ENCODE assay signal across 8 cellular contexts in genomic region chr2:43774617-43775016, GRCh38. TPM values are rescaled to one million over a fixed set of nuclear protein-coding genes. Genes with fewer than 3 reads are reported as not detected.
DNase-seq lines count a peak whose midpoint lies in the region; ATAC-seq and TF ChIP-seq lines count a peak whose summit lies in the region.

No MANE protein-coding gene starts in this region.

- H3K36me3 ChIP-seq in HCT116 (ENCODE audit: control insufficient read depth in 1 of 2, insufficient read depth in 2 of 2, low read length in 2 of 2) (no peaks in the 10 kb centered on the region), left ventricle myocardium inferior (peaks cover 18% of the 10 kb centered on the region), skeletal muscle satellite cell (ENCODE audit: insufficient read depth, low read length) (peaks cover 5% of the 10 kb centered on the region)

- no peaks in the 10 kb centered on the region for H3K79me2 ChIP-seq in HCT116 (ENCODE audit: insufficient read depth, low read length)

- DNase-seq in HCT116 (ENCODE audit: low read depth, low spot score): no peak
- no peak for DNase-seq in left ventricle myocardium inferior
- no peak for DNase-seq in effector CD4-positive, alpha-beta T cell
- DNase-seq in NCI-H2196 treated with DMSO at 0.1 percent for 48 hours (lab: John Stamatoyannopoulos, UW; ENCODE audit: unreplicated experiment): no peak
- no peak for DNase-seq in NCI-H1436 treated with DMSO at 0.1 percent for 48 hours (lab: John Stamatoyannopoulos, UW)

- H2AFZ ChIP-seq in HCT116 (ENCODE audit: low read depth, low read length, poor library complexity, severe bottlenecking): peak overlapping the region; percentile 75

- POLR2A ChIA-PET in HCT116 (lab: Charles Lee): interaction anchor here (1.4 kb wide), 1 partner anchor 19 kb away, joined by 3 read pairs; no protein-coding TSS in a partner anchor

- peaks cover 2 to 6% of the 10 kb centered on the region in 2 experiments; a peak in 1 of 4 replicates for H3K4me1 ChIP-seq in HCT116 (ENCODE audit: control insufficient read depth in 1 of 2, insufficient read depth in 2 of 2, low read length in 2 of 2)
- peaks cover 11% of the 10 kb centered on the region for H3K4me1 ChIP-seq in left ventricle myocardium inferior
- H3K4me1 ChIP-seq in skeletal muscle satellite cell (ENCODE audit: control insufficient read depth, insufficient read depth, low read length): no peaks in the 10 kb centered on the region

- no TSS peak for BruUV-seq in HCT116 (replicated peaks; lab: Mats Ljungman, UMichigan)

- ATAC-seq in HCT116: no peak
- no peak for ATAC-seq in HG02840 (IDR thresholded peaks at IDR 0.05; ENCODE audit: low FRiP score, unreplicated experiment)

- intact Hi-C loops in HCT116 (cut with micrococcal nuclease): no loop called here
- intact Hi-C loops in left ventricle myocardium inferior (cut with micrococcal nuclease): no loop called here

- TF ChIP-seq CTCF in HCT116 (IDR thresholded peaks at IDR 0.05 in 2 of 3, conservative IDR thresholded peaks at IDR 0.05 in 1 of 3; ENCODE audit: borderline replicate concordance in 1 of 3, insufficient read depth in 1 of 3, low read depth in 2 of 3, low read length in 2 of 3) (no peak), VCaP (conservative IDR thresholded peaks at IDR 0.05) (no peak), left ventricle myocardium inferior (IDR thresholded peaks at IDR 0.05; ENCODE audit: borderline replicate concordance) (no peak)

- no peak for TF ChIP-seq POLR2A in HCT116 (IDR thresholded peaks at IDR 0.05; ENCODE audit: borderline replicate concordance, extremely low read depth, insufficient read depth, insufficient read length)

- CTCF ChIA-PET in HCT116 (lab: Charles Lee): interaction anchor here (1.7 kb wide), 1 partner anchor 169 kb away, joined by 4 read pairs; no protein-coding TSS in a partner anchor

- no peak for TF ChIP-seq RAD21 in HCT116 (IDR thresholded peaks at IDR 0.05; ENCODE audit: low read depth)

- H3K9ac ChIP-seq in HCT116 (ENCODE audit: low read length): peak overlapping the region; percentile 73
- H3K9ac ChIP-seq in skeletal muscle satellite cell (ENCODE audit: low read depth, low read length): peak overlapping the region; percentile 85

- RAD21 ChIA-PET in HCT116 (lab: Charles Lee; ENCODE audit: low non-redundant PET in 1 of 2, low total read pairs in 2 of 2, uncharacterized antibody in 2 of 2, unreplicated experiment in 2 of 2): no interaction called here

- no peaks in the 10 kb centered on the region for H4K20me1 ChIP-seq in HCT116 (ENCODE audit: insufficient read depth)

- H3K27ac ChIP-seq in HCT116 (ENCODE audit: low read depth, low read length): peak overlapping the region; percentile 67; the same call in 1 of the 2 replicates
- peak overlapping the region; percentile 77 for H3K27ac ChIP-seq in VCaP
- peak overlapping the region; percentile 81 for H3K27ac ChIP-seq in left ventricle myocardium inferior (replicated peaks)

- H3K4me3 ChIP-seq in HCT116 (replicated peaks in 1 of 2; ENCODE audit: low read depth in 1 of 2, low read length in 2 of 2) (peak overlapping the region; percentile 58 to 71), left ventricle myocardium inferior (peak overlapping the region; percentile 81), skeletal muscle satellite cell (ENCODE audit: low read length) (peak overlapping the region; percentile 90)

- H3K9me2 ChIP-seq in HCT116 (ENCODE audit: insufficient read depth): no peaks in the 10 kb centered on the region

- H3K4me2 ChIP-seq in HCT116 (ENCODE audit: low read length): peak overlapping the region; percentile 82
- peak overlapping the region; percentile 83 for H3K4me2 ChIP-seq in skeletal muscle satellite cell (ENCODE audit: low read length)

- H3K27me3 ChIP-seq in HCT116 (ENCODE audit: insufficient read depth, low read length) (no peaks in the 10 kb centered on the region), left ventricle myocardium inferior (ENCODE audit: low read depth) (no peaks in the 10 kb centered on the region), skeletal muscle satellite cell (ENCODE audit: control insufficient read depth, insufficient read depth, low read length) (no peaks in the 10 kb centered on the region)

- no peaks in the 10 kb centered on the region for H3K9me3 ChIP-seq in HCT116 (ENCODE audit: control insufficient read depth in 1 of 2, insufficient read depth in 1 of 2, low read depth in 1 of 2, low read length in 2 of 2)
- no peaks in the 10 kb centered on the region for H3K9me3 ChIP-seq in left ventricle myocardium inferior (replicated peaks)
- no peaks in the 10 kb centered on the region for H3K9me3 ChIP-seq in skeletal muscle satellite cell (replicated peaks; ENCODE audit: low read length)

TF ChIP-seq in HCT116, 20 proteins besides CTCF, POLR2A, EP300 and RAD21:
- TF ChIP-seq TCF7L2 (IDR thresholded peaks at IDR 0.05; ENCODE audit: borderline replicate concordance, extremely low read depth, insufficient read depth, insufficient read length) (no peak), REST (IDR thresholded peaks at IDR 0.05; ENCODE audit: low read depth) (no peak), CEBPB (IDR thresholded peaks at IDR 0.05; ENCODE audit: low read depth) (no peak), EGR1 (IDR thresholded peaks at IDR 0.05; ENCODE audit: low read depth) (no peak), YY1 (IDR thresholded peaks at IDR 0.05; ENCODE audit: extremely low read depth, insufficient replicate concordance, low read depth, low read length) (no peak), ATF3 (IDR thresholded peaks at IDR 0.05) (no peak), ELF1 (IDR thresholded peaks at IDR 0.05; ENCODE audit: borderline replicate concordance, low read depth) (no peak), SP1 (IDR thresholded peaks at IDR 0.05; ENCODE audit: low read depth) (no peak), EZH2 (IDR thresholded peaks at IDR 0.05) (no peak), FOSL1 (IDR thresholded peaks at IDR 0.05; ENCODE audit: low read depth) (no peak), SRF (IDR thresholded peaks at IDR 0.05; ENCODE audit: low read depth) (no peak), ZBTB33 (IDR thresholded peaks at IDR 0.05; ENCODE audit: extremely low read depth, insufficient replicate concordance, low read length) (no peak), POLR2AphosphoS5 (IDR thresholded peaks at IDR 0.05; ENCODE audit: low read depth, low read length) (no peak), SIN3A (IDR thresholded peaks at IDR 0.05; ENCODE audit: low read depth) (no peak)
TF ChIP-seq in HCT116: peak in this region for 0.

RNA-seq across cellular contexts. Expression of gene DYNC2LI1, which starts 0.8 kb away (rescaled TPM):
- total RNA-seq in HCT116 (2021; ENCODE audit: unreplicated experiment): 16.7 TPM
- 4.8 and 6.7 TPM in 2 replicates for polyA plus RNA-seq in HCT116 (2012)
- 8.1 TPM for total RNA-seq in left ventricle myocardium inferior
- 18.3 and 18.6 TPM in 2 replicates for total RNA-seq in skeletal muscle satellite cell (2012; rRNA removed)
